Comparison of ENCODE assay signal across 1 cellular context in the genomic region with DNA sequence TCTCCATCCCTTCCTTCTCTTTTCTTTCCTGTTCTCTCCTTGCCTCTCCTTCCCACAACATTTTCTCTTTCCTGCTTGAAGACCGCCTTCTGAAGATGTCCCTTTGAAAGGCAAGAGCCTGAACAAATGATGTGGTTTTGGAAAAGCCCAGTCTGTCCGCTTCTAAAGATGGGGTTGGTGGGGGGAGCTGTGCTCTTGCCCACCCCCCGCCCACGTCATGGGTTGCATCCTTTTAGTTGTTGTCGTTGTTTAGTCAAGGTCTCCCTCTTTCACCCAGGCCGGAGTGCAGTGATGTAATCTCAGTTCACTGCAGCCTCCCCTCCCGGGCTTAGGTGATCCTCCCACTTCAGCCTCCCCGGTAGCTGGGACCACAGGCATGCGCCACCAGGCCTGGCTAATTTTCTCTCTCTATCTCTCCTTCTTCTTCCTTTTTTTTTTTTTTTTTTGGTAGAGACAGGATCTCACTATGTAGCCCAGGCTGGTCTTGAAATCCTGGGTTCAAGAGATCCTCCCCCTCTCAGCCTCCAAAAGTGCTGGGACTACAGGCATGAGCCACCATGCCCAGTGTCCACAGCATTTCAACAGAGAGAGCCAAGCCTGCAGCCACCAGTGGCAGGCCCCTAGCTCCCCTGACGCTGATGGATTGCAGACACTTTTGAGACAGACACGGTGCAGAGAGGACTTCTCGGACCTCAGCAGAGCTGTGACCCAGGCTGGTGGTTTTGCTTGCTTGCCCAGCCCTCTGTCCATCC.
A peak's percentile ranks its signal among the peaks of the same experiment; 100 is the strongest.
TF ChIP-seq lines count a peak whose summit lies in the region.

No MANE protein-coding gene starts in this region.

TF ChIP-seq in K562, 482 proteins besides CTCF, POLR2A, EP300 and RAD21 (continues in another document):
- peak in 1 of 2 experiments; percentile 34; a peak in 1 of 4 replicates for TF ChIP-seq ARNT (IDR thresholded peaks at IDR 0.05)
- TF ChIP-seq KDM1A (IDR thresholded peaks at IDR 0.05): no peak
- no peak for TF ChIP-seq ZBTB33 (CRISPR knock-in tag; IDR thresholded peaks at IDR 0.05)
- no peak for TF ChIP-seq ZNF707 (CRISPR knock-in tag; conservative IDR thresholded peaks at IDR 0.05)
- TF ChIP-seq, protein P1, sequence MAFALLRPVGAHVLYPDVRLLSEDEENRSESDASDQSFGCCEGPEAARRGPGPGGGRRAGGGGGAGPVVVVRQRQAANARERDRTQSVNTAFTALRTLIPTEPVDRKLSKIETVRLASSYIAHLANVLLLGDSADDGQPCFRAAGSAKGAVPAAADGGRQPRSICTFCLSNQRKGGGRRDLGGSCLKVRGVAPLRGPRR (CRISPR knock-in tag; IDR thresholded peaks at IDR 0.05): no peak
- TF ChIP-seq RHOXF2B (CRISPR knock-in tag; conservative IDR thresholded peaks at IDR 0.05): no peak
- no peak for TF ChIP-seq ZMIZ1 (IDR thresholded peaks at IDR 0.05; ENCODE audit: low read depth in 2 of 2, low read length in 2 of 2)
- no peak for TF ChIP-seq RBM25 (IDR thresholded peaks at IDR 0.05; ENCODE audit: low read depth, low read length, severe bottlenecking)
- no peak for TF ChIP-seq ZNF239 (CRISPR knock-in tag; IDR thresholded peaks at IDR 0.05)
- no peak for TF ChIP-seq TBP (optimal IDR thresholded peaks at IDR 0.05; ENCODE audit: low read depth, low read length)
- TF ChIP-seq EHMT2 (IDR thresholded peaks at IDR 0.05): no peak
- TF ChIP-seq MEIS2 (IDR thresholded peaks at IDR 0.05; ENCODE audit: partially characterized antibody): peak; percentile 36
- TF ChIP-seq MAFG (tag; conservative IDR thresholded peaks at IDR 0.05): no peak
- no peak for TF ChIP-seq RREB1 (CRISPR knock-in tag; IDR thresholded peaks at IDR 0.05)
- no peak for TF ChIP-seq KHSRP (IDR thresholded peaks at IDR 0.05)
- TF ChIP-seq HIVEP1 (CRISPR knock-in tag; IDR thresholded peaks at IDR 0.05): no peak
- TF ChIP-seq ZNF175 (CRISPR knock-in tag; IDR thresholded peaks at IDR 0.05; ENCODE audit: low read depth): no peak
- TF ChIP-seq SMARCA5 (IDR thresholded peaks at IDR 0.05): peak; percentile 44
- no peak for TF ChIP-seq NR3C1 (CRISPR knock-in tag; IDR thresholded peaks at IDR 0.05)
- TF ChIP-seq ZNF512 (tag; IDR thresholded peaks at IDR 0.05): peak; percentile 98
- no peak for TF ChIP-seq PHTF2 (CRISPR knock-in tag; IDR thresholded peaks at IDR 0.05)
- TF ChIP-seq NRF1 (conservative IDR thresholded peaks at IDR 0.05 in 1 of 2, IDR thresholded peaks at IDR 0.05 in 1 of 2): peak in 1 of 2 experiments; percentile 22; a peak in 1 of 4 replicates
- no peak for TF ChIP-seq DEAF1 (CRISPR knock-in tag; IDR thresholded peaks at IDR 0.05)
- TF ChIP-seq SREBF1 (IDR thresholded peaks at IDR 0.05; ENCODE audit: borderline replicate concordance, low read depth, low read length): no peak
- TF ChIP-seq HNRNPH1 (optimal IDR thresholded peaks at IDR 0.05; ENCODE audit: low read depth, low read length): no peak
- TF ChIP-seq STAG1 (CRISPR knock-in tag; IDR thresholded peaks at IDR 0.05; ENCODE audit: borderline replicate concordance): no peak
- TF ChIP-seq RBBP5 (IDR thresholded peaks at IDR 0.05; ENCODE audit: borderline replicate concordance, insufficient read depth, low read length, poor library complexity, severe bottlenecking): no peak
- TF ChIP-seq ZNF24 (IDR thresholded peaks at IDR 0.05): peak; percentile 37
- TF ChIP-seq, protein P2, sequence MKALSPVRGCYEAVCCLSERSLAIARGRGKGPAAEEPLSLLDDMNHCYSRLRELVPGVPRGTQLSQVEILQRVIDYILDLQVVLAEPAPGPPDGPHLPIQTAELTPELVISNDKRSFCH (CRISPR knock-in tag; IDR thresholded peaks at IDR 0.05): no peak
- TF ChIP-seq, protein P2 (tag; IDR thresholded peaks at IDR 0.05): no peak
- TF ChIP-seq PBX2 (CRISPR knock-in tag; IDR thresholded peaks at IDR 0.05; ENCODE audit: low read depth): no peak
- 0 out of 2 replicates have a peak, but pooled peaks have one; percentile 31 for TF ChIP-seq PBX2 (tag; conservative IDR thresholded peaks at IDR 0.05; ENCODE audit: low read depth)
- 0 out of 4 replicates have a peak, but pooled peaks of 1 of the 2 experiments have one; percentile 2 for TF ChIP-seq HDAC1 (IDR thresholded peaks at IDR 0.05)
- no peak for TF ChIP-seq CTBP1 (IDR thresholded peaks at IDR 0.05; ENCODE audit: borderline replicate concordance)
- peak in 1 of 2 experiments; percentile 5; a peak in 1 of 4 replicates for TF ChIP-seq MLLT1 (IDR thresholded peaks at IDR 0.05)
- no peak for TF ChIP-seq ETV6 (IDR thresholded peaks at IDR 0.05; ENCODE audit: borderline replicate concordance in 1 of 2, low read depth in 2 of 2, low read length in 1 of 2)
- no peak for TF ChIP-seq ETV6 (CRISPR knock-in tag; IDR thresholded peaks at IDR 0.05; ENCODE audit: borderline replicate concordance)
- TF ChIP-seq ZNF3 (CRISPR knock-in tag; IDR thresholded peaks at IDR 0.05): no peak
- no peak for TF ChIP-seq ERF (CRISPR knock-in tag; IDR thresholded peaks at IDR 0.05)
